2 cellular contexts compared by ENCODE assay signal in the genomic region with DNA sequence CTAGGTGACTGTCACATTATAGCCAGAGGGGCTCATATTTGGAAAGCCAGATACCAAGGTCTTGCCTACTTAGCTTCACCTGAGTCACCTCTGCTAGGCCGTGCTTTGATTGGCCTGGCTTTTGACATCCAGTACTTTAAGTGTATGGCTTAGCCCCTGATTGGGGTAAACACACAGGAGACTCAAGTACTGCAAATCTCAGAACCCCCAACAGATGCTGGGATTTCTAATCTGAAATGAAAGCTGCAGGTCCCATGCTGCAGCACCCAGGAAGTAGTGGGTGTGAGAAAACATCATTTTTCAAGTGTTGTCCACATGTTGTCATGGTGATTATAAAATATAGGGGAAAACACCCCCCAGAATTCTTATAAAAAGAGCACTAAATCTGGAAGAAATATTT.
TF ChIP-seq lines count a peak whose summit lies in the region.

No MANE protein-coding gene starts in this region.

TF ChIP-seq in GM23338, 12 proteins besides CTCF, POLR2A, EP300 and RAD21 (continued from another document):
- TF ChIP-seq, protein P1, sequence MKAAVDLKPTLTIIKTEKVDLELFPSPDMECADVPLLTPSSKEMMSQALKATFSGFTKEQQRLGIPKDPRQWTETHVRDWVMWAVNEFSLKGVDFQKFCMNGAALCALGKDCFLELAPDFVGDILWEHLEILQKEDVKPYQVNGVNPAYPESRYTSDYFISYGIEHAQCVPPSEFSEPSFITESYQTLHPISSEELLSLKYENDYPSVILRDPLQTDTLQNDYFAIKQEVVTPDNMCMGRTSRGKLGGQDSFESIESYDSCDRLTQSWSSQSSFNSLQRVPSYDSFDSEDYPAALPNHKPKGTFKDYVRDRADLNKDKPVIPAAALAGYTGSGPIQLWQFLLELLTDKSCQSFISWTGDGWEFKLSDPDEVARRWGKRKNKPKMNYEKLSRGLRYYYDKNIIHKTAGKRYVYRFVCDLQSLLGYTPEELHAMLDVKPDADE (IDR thresholded peaks at IDR 0.05), result no peak

TF ChIP-seq in H1, 55 proteins besides CTCF, POLR2A, EP300 and RAD21 (continued from another document):
- no peak for TF ChIP-seq SUZ12 (IDR thresholded peaks at IDR 0.05; ENCODE audit: low read length)
- TF ChIP-seq, protein P2, sequence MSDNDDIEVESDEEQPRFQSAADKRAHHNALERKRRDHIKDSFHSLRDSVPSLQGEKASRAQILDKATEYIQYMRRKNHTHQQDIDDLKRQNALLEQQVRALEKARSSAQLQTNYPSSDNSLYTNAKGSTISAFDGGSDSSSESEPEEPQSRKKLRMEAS (IDR thresholded peaks at IDR 0.05), result no peak
